Comparison of ENCODE assay signal across 8 cellular contexts in the genomic region with DNA sequence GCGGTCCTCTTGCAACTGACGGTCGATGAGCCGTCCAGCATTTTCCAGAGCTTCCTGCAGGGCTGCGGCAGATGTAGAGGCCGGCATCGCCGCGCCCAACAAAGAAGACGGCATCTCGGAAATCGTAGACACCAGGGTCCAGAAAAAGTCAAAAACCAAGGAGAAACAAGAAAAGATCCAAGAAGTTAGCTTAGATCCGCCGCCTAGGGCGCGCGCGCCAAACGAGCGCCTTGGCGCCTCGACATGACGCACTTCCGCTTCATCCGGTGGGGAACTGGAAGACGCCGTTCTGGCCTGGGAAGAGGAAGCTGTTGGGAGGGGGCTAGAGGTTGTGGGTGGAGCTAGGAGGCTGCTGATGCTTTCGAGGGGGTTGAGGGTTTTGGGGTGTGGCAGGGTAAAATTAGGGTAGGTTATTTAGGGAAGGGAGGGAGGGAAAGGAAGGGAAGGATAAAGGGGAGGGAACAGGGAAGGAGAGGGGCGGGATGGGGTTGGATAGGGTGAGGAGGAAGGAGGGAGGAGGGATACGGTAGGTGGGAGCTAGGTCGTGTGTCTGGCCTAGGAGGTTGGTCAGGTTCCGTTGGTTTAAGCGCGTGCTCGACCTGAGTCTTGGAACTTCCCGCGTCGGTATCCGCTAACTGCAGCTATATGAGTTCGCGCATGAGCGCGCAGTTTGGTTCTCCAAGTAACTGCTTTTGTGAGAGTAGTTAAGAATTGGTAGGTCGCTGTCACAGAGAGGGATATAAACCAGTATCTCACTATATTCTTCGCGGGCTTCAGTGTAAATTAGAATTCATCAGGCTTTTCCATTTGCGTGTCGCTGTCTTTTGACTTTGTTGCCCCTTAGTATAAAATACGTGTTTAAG. TPM values are rescaled to one million over a fixed set of nuclear protein-coding genes. Genes with fewer than 3 reads are reported as not detected.
A peak's percentile ranks its signal among the peaks of the same experiment; 100 is the strongest.
DNase-seq lines count a peak whose midpoint lies in the region; ATAC-seq and TF ChIP-seq lines count a peak whose summit lies in the region.

Gene NUP155 (minus strand): TSS at position 243 of the 863 bp plus-strand sequence. CDS start 129 bp downstream, at position 114.

- no peaks in the 10 kb centered on the region for H3K9me3 Mint-ChIP-seq in nephron progenitor cell
- no peaks in the 10 kb centered on the region for H3K9me3 Mint-ChIP-seq in stimulated activated naive CD8-positive, alpha-beta T cell treated with anti-CD3 and anti-CD28 coated beads, Interleukin-15, amount 100 ng/mL, for 72 hours

- TF ChIP-seq CTCF in fibroblast of the aortic adventitia (IDR thresholded peaks at IDR 0.05; ENCODE audit: insufficient read depth, low read length) (no peak), nephron progenitor cell (IDR thresholded peaks at IDR 0.05) (no peak)

- peaks cover 4% of the 10 kb centered on the region for H3K36me3 Mint-ChIP-seq in nephron progenitor cell (ENCODE audit: low read depth)

- no peaks in the 10 kb centered on the region for H3K36me3 ChIP-seq in H7 (replicated peaks; ENCODE audit: control insufficient read depth, insufficient read depth, low read length)

- H3K27me3 Mint-ChIP-seq in nephron progenitor cell (ENCODE audit: low read depth, poor library complexity) = peaks cover 25% of the 10 kb centered on the region
- H3K27me3 Mint-ChIP-seq in stimulated activated naive CD8-positive, alpha-beta T cell treated with anti-CD3 and anti-CD28 coated beads, Interleukin-15, amount 100 ng/mL, for 72 hours = no peaks in the 10 kb centered on the region

- no peaks in the 10 kb centered on the region for H3K27me3 ChIP-seq in H7 (ENCODE audit: control insufficient read depth, insufficient read depth, low read length)

- H3K4me3 ChIP-seq in H7 (ENCODE audit: insufficient read depth, low read depth, low read length) = peak within 1 kb of the TSS; percentile 96
- H3K4me3 ChIP-seq in fibroblast of the aortic adventitia (ENCODE audit: low read depth, low read length) = peak within 1 kb of the TSS; percentile 100

- peak; percentile 97 for ATAC-seq in stimulated activated naive CD8-positive, alpha-beta T cell treated with anti-CD3 and anti-CD28 coated beads, Interleukin-15, amount 100 ng/mL, for 72 hours

- H3K4me3 Mint-ChIP-seq in nephron progenitor cell = peak within 1 kb of the TSS; percentile 100
- H3K4me3 Mint-ChIP-seq in stimulated activated naive CD8-positive, alpha-beta T cell treated with anti-CD3 and anti-CD28 coated beads, Interleukin-15, amount 100 ng/mL, for 72 hours = peak within 1 kb of the TSS; percentile 92 to 95

- DNase-seq in ELR (ENCODE audit: low read depth) (peak; percentile 99), H7 (peak; percentile 93), M059J (ENCODE audit: low read depth) (peak; percentile 99), SHP77 (lab: John Stamatoyannopoulos, UW) (peak; percentile 99 to 100), fibroblast of the aortic adventitia (ENCODE audit: low read depth) (peak; percentile 95), nephron progenitor cell (peak; percentile 87)
- DNase-seq in activated effector memory CD4-positive, alpha-beta T cell treated with Interleukin-2 at 50 U/mL for 16 hours = peak; percentile 82
- peak; percentile 79 to 91 for DNase-seq in stimulated activated naive CD8-positive, alpha-beta T cell treated with anti-CD3 and anti-CD28 coated beads, Interleukin-15, amount 100 ng/mL, for 72 hours

- H3K27ac Mint-ChIP-seq in nephron progenitor cell = peak within 1 kb of the TSS; percentile 99
- H3K27ac Mint-ChIP-seq in stimulated activated naive CD8-positive, alpha-beta T cell treated with anti-CD3 and anti-CD28 coated beads, Interleukin-15, amount 100 ng/mL, for 72 hours = peak within 1 kb of the TSS; percentile 97

- H3K4me1 Mint-ChIP-seq in nephron progenitor cell = peaks cover 30% of the 10 kb centered on the region
- peaks cover 49% of the 10 kb centered on the region for H3K4me1 Mint-ChIP-seq in stimulated activated naive CD8-positive, alpha-beta T cell treated with anti-CD3 and anti-CD28 coated beads, Interleukin-15, amount 100 ng/mL, for 72 hours

RNA-seq across cellular contexts. Expression of gene NUP155, which starts in this region (rescaled TPM):
- 83.9 and 108 TPM in 2 replicates for total RNA-seq in H7 (2014; rRNA removed; shearing (Covaris generic))
- 66.1 and 70.8 TPM in 2 replicates for total RNA-seq in M059J (2014; rRNA removed; shearing (Covaris generic))
- 14.0 and 62.0 TPM in 2 replicates for total RNA-seq in fibroblast of the aortic adventitia (ENCODE audit: low replicate concordance)

Comparison
In these comparisons a context has a peak if more than half of its experiments do, and no peak if none do; other contexts are left out.
1. Peak in every context shown above with its lines: DNase-seq, ATAC-seq and H3K4me3 ChIP-seq.